12 cellular contexts compared by ENCODE assay signal in the genomic region with DNA sequence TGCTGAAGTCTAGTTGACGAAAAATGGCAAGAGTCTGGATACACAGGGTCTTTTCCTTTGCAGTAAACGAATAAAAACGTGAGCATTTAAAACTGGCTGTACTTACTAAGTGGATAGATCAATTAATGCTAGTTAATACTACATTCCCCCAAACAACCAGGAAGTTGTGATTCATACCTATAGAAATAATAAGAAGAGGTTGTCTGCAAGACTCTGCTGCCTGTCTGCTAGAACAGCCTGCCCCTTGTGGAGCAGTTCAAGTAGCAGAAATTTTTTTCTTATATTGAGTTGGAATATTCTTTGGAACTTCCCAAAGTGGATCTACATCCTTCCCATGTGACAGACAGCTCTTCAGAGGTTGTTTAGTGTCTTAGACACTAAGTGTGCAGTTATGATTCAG.
A peak's percentile ranks its signal among the peaks of the same experiment; 100 is the strongest.
DNase-seq lines count a peak whose midpoint lies in the region; ATAC-seq and TF ChIP-seq lines count a peak whose summit lies in the region.
"Had no signal": no experiment of that assay in that cellular context is flagged by ENCODE, and none has a peak within 500 bp of the region (broad histone marks: within the 10 kb centered on the region; RNA-seq: fewer than 3 reads in every experiment).

No MANE protein-coding gene starts in this region.

- POLR2A ChIA-PET in CD4-positive, alpha-beta T cell (lab: Charles Lee): no interaction called here

- H3K4me3 Mint-ChIP-seq in HFFc6 (no peak overlapping the region), mesothelial cell of epicardium (no peak overlapping the region)
- no peak overlapping the region for H3K4me3 Mint-ChIP-seq in CD4-positive, alpha-beta T cell

- H3K9me3 Mint-ChIP-seq in HFFc6 (no peaks in the 10 kb centered on the region), mesothelial cell of epicardium (no peaks in the 10 kb centered on the region)
- H3K9me3 Mint-ChIP-seq in CD4-positive, alpha-beta T cell: no peaks in the 10 kb centered on the region

- H3K27me3 Mint-ChIP-seq in HFFc6 (ENCODE audit: insufficient read depth) (no peaks in the 10 kb centered on the region), mesothelial cell of epicardium (ENCODE audit: low read depth) (no peaks in the 10 kb centered on the region)
- H3K27me3 Mint-ChIP-seq in CD4-positive, alpha-beta T cell: peaks cover 34% of the 10 kb centered on the region

- no peak overlapping the region for H3K4me3 ChIP-seq in astrocyte of the spinal cord (ENCODE audit: low read depth, low read length)
- H3K4me3 ChIP-seq: thoracic aorta had no signal

- peak; percentile 22 for TF ChIP-seq CTCF in C4-2B (conservative IDR thresholded peaks at IDR 0.05)
- TF ChIP-seq CTCF in HFFc6 (IDR thresholded peaks at IDR 0.05): peak; percentile 74
- TF ChIP-seq CTCF in astrocyte of the spinal cord (IDR thresholded peaks at IDR 0.05; ENCODE audit: low read depth, low read length): peak; percentile 56
- TF ChIP-seq CTCF in mesothelial cell of epicardium (IDR thresholded peaks at IDR 0.05; ENCODE audit: unreplicated experiment): no peak
- TF ChIP-seq CTCF in CD4-positive, alpha-beta T cell (IDR thresholded peaks at IDR 0.05): no peak

- no peak for ATAC-seq in CD4-positive, alpha-beta T cell (ENCODE audit: poor library complexity)

- intact Hi-C loops in CD4-positive, alpha-beta T cell (cut with DNase I, micrococcal nuclease): no loop called here

- H3K27ac ChIP-seq in C4-2B: no peak overlapping the region
- no peak overlapping the region for H3K27ac ChIP-seq in CD4-positive, alpha-beta T cell (ENCODE audit: low read depth, low read length)
- H3K27ac ChIP-seq: thoracic aorta, VCaP had no signal

- H3K27ac Mint-ChIP-seq in HFFc6 (peak overlapping the region; percentile 48), mesothelial cell of epicardium (peak overlapping the region; percentile 96)
- no peak overlapping the region for H3K27ac Mint-ChIP-seq in CD4-positive, alpha-beta T cell

- H3K9me3 ChIP-seq in CD4-positive, alpha-beta T cell (ENCODE audit: control insufficient read depth, low read length): no peaks in the 10 kb centered on the region
- H3K9me3 ChIP-seq: thoracic aorta had no signal

- H3K36me3 Mint-ChIP-seq in HFFc6 (ENCODE audit: low read depth) (peaks cover 23% of the 10 kb centered on the region; the same call in 1 of the 2 replicates), mesothelial cell of epicardium (peaks cover 8% of the 10 kb centered on the region)
- no peaks in the 10 kb centered on the region for H3K36me3 Mint-ChIP-seq in CD4-positive, alpha-beta T cell (ENCODE audit: low read depth)

- CTCF ChIA-PET in CD4-positive, alpha-beta T cell (lab: Charles Lee): no interaction called here

- H3K4me1 Mint-ChIP-seq in HFFc6 (ENCODE audit: low read depth) (peaks cover 76% of the 10 kb centered on the region), mesothelial cell of epicardium (peaks cover 80% of the 10 kb centered on the region)
- H3K4me1 Mint-ChIP-seq in CD4-positive, alpha-beta T cell (ENCODE audit: low read depth): no peaks in the 10 kb centered on the region

- DNase-seq in HFFc6 (peak; percentile 44), astrocyte of the spinal cord (ENCODE audit: low read depth, low spot score) (peak; percentile 58), mesothelial cell of epicardium (ENCODE audit: low spot score in 2 of 2, unreplicated experiment in 2 of 2) (no peak), C1 segment of cervical spinal cord (lab: John Stamatoyannopoulos, UW) (no peak), DMS79 (lab: John Stamatoyannopoulos, UW) (no peak), iPS-NIHi7 (ENCODE audit: extremely low spot score) (no peak)
- no peak for DNase-seq in CD4-positive, alpha-beta T cell
- DNase-seq: anterior cingulate cortex, NCI-H1930 had no signal

- in situ Hi-C loops in astrocyte of the spinal cord (cut with HindIII; ENCODE audit: low sequenced_read_pairs): no loop called here

- H3K27me3 ChIP-seq in CD4-positive, alpha-beta T cell (ENCODE audit: control insufficient read depth, insufficient read depth, low read length): no peaks in the 10 kb centered on the region

Comparison
In these comparisons a context has a peak if more than half of its experiments do, and no peak if none do; other contexts are left out.
1. CTCF ChIP-seq: peak in C4-2B (single experiment), HFFc6 (single experiment) and astrocyte of the spinal cord (single experiment); none in mesothelial cell of epicardium (single experiment) and CD4-positive, alpha-beta T cell (single experiment).
2. DNase-seq: peak in HFFc6 (single experiment) and astrocyte of the spinal cord (single experiment); none in mesothelial cell of epicardium (0 of 2), C1 segment of cervical spinal cord (0 of 14), DMS79 (single experiment), CD4-positive, alpha-beta T cell (0 of 10) and iPS-NIHi7 (single experiment).